In the genomic region with DNA sequence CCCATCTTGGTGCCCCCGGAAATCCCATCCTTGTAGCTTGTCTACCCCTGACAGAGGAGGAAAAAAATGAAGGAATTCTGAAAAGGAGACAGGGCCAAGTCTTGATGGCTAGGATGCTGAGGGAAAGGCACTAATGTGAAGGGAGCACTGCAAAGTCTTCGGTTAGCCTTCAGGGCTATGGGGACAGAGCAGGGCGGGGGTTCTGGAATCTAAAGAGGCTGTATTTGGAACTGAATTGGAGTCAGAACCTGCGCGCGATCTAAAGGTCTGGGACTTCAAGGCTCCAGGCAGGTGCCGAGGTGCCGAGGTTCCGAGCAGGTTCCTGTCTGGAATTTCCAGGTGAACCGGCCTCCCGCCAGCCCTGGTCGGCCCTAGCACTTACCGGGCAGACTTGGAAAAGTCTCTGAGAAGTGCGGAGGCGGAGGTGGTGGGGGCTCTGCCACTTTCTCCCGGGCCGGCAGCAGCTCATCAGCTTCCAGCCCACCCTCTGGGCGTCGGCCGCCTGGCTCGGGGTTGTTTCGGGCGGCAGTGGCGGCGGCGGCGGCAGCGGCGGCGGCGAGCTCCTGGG, we compare ENCODE assay signal across 1 cellular context.
TF ChIP-seq lines count a peak whose summit lies in the region.

No MANE protein-coding gene starts in this region.

TF ChIP-seq in endothelial cell of umbilical vein, 7 proteins besides CTCF, POLR2A, EP300 and RAD21:
- TF ChIP-seq FOS (IDR thresholded peaks at IDR 0.05; ENCODE audit: borderline replicate concordance, insufficient read depth, low read length) (no peak), GATA2 (IDR thresholded peaks at IDR 0.05; ENCODE audit: insufficient read depth, insufficient read length, low read depth, low read length) (no peak), EZH2 (IDR thresholded peaks at IDR 0.05; ENCODE audit: borderline replicate concordance, low read depth, low read length, severe bottlenecking) (no peak), POLR2AphosphoS5 (IDR thresholded peaks at IDR 0.05; ENCODE audit: insufficient read depth, low read depth, low read length) (no peak), JUN (IDR thresholded peaks at IDR 0.05; ENCODE audit: borderline replicate concordance, insufficient read depth, insufficient read length, low read depth) (no peak), MYC (IDR thresholded peaks at IDR 0.05; ENCODE audit: low read depth, low read length) (no peak)
- TF ChIP-seq, protein P1, sequence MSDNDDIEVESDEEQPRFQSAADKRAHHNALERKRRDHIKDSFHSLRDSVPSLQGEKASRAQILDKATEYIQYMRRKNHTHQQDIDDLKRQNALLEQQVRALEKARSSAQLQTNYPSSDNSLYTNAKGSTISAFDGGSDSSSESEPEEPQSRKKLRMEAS (IDR thresholded peaks at IDR 0.05; ENCODE audit: insufficient read depth, insufficient read length), result no peak
